Comparison of ENCODE assay signal across 8 cellular contexts in the genomic region with DNA sequence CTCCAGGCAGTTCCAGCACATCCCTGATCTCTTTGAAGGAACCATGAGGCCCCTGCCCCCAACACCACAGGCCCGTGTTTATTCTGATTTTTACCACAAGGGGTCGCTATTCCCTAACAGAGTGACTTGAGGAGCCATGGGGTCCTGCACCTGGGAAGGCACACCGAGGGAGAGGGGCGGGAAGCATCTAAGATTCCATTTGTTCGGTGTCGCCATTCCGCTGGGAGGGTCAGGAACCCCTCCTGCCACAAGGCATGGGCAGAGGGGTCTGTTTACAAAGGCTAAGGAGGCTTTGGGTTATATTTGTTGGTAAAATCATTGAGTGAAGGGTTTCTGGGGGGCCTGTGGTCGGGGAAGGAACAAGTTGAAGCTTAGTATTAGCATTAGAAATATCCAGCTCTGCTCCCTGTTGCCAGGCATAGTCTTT.
A peak's percentile ranks its signal among the peaks of the same experiment; 100 is the strongest.
DNase-seq lines count a peak whose midpoint lies in the region; ATAC-seq and TF ChIP-seq lines count a peak whose summit lies in the region.

No MANE protein-coding gene starts in this region.

- ATAC-seq in GM21723 (IDR thresholded peaks at IDR 0.05; ENCODE audit: unreplicated experiment) (peak; percentile 57), GM21381 (IDR thresholded peaks at IDR 0.05; ENCODE audit: unreplicated experiment) (no peak)

- CTCF ChIA-PET in BJ (lab: Yijun Ruan, JAX) = interaction anchor here (0.6 to 6.7 kb wide), 45 partner anchors 8 to 597 kb away, joined by 3 to 88 read pairs (median 4); no protein-coding TSS in a partner anchor
- CTCF ChIA-PET in activated CD4-positive, alpha-beta memory T cell treated with anti-CD3 and anti-CD28 coated beads for 36 hours (lab: Charles Lee) = interaction anchor here (0.5 to 5.7 kb wide), 20 partner anchors 8 to 635 kb away, joined by 3 to 81 read pairs (median 4); partner anchors contain the start of gene GOLM2

- H2AFZ ChIP-seq in mesenchymal stem cell (ENCODE audit: low read depth, low read length) = no peak overlapping the region

- POLR2A ChIA-PET in BJ (lab: Charles Lee) = no interaction called here
- POLR2A ChIA-PET in activated CD4-positive, alpha-beta memory T cell treated with anti-CD3 and anti-CD28 coated beads for 36 hours (lab: Charles Lee) = no interaction called here

- H3K9ac ChIP-seq in mesenchymal stem cell (ENCODE audit: low read length) = peak overlapping the region; percentile 46

- no peaks in the 10 kb centered on the region for H3K9me3 Mint-ChIP-seq in activated CD4-positive, alpha-beta memory T cell treated with anti-CD3 and anti-CD28 coated beads for 36 hours

- H2BK12ac ChIP-seq in mesenchymal stem cell (ENCODE audit: low read length in 2 of 2) = no peak overlapping the region

- H3K4ac ChIP-seq in mesenchymal stem cell (ENCODE audit: low read depth in 1 of 2, low read length in 2 of 2) = no peak overlapping the region

- no peak overlapping the region for H2BK120ac ChIP-seq in mesenchymal stem cell (ENCODE audit: low read depth, low read length)

- no peaks in the 10 kb centered on the region for H3K36me3 Mint-ChIP-seq in activated CD4-positive, alpha-beta memory T cell treated with anti-CD3 and anti-CD28 coated beads for 36 hours

- H3K36me3 ChIP-seq in BJ (ENCODE audit: control insufficient read depth, insufficient read depth, low read length) (no peaks in the 10 kb centered on the region), mesenchymal stem cell (ENCODE audit: control insufficient read depth in 1 of 2, insufficient read depth in 2 of 2, low read depth in 1 of 2, low read length in 2 of 2) (peaks cover 8 to 21% of the 10 kb centered on the region in 2 experiments)

- no peaks in the 10 kb centered on the region for H3K79me1 ChIP-seq in mesenchymal stem cell (replicated peaks; ENCODE audit: low read length, poor library complexity, severe bottlenecking)

- intact Hi-C loops in activated CD4-positive, alpha-beta memory T cell treated with anti-CD3 and anti-CD28 coated beads for 36 hours (cut with micrococcal nuclease) = loop anchor here (1.0 kb wide), 2 partner anchors 162 to 315 kb away; no protein-coding TSS in a partner anchor

- H3K4me2 ChIP-seq in mesenchymal stem cell (ENCODE audit: low read length, poor library complexity, severe bottlenecking) = no peak overlapping the region

- no peak overlapping the region for H3K18ac ChIP-seq in mesenchymal stem cell (ENCODE audit: low read depth in 1 of 2, low read length in 2 of 2)

- H2BK5ac ChIP-seq in mesenchymal stem cell (ENCODE audit: low read depth, low read length, poor library complexity, severe bottlenecking) = no peak overlapping the region

- peak; percentile 80 for TF ChIP-seq CTCF in BJ (IDR thresholded peaks at IDR 0.05; ENCODE audit: insufficient read depth, low read depth, low read length)

- H3K4me3 Mint-ChIP-seq in activated CD4-positive, alpha-beta memory T cell treated with anti-CD3 and anti-CD28 coated beads for 36 hours = no peak overlapping the region

- WGBS in mesenchymal stem cell = 20% methylated on average over 8 of the region's 8 CpGs

- H2AK5ac ChIP-seq in mesenchymal stem cell (ENCODE audit: low read length, severe bottlenecking) = no peak overlapping the region

- H3K27ac ChIP-seq in mesenchymal stem cell (ENCODE audit: low read length, poor library complexity, severe bottlenecking) = no peak overlapping the region

- no peak overlapping the region for H4K91ac ChIP-seq in mesenchymal stem cell (ENCODE audit: low read length)

- H3K14ac ChIP-seq in mesenchymal stem cell (ENCODE audit: low read length in 2 of 2) = no peak overlapping the region

- H3K27ac Mint-ChIP-seq in activated CD4-positive, alpha-beta memory T cell treated with anti-CD3 and anti-CD28 coated beads for 36 hours = no peak overlapping the region

- H3K4me1 Mint-ChIP-seq in activated CD4-positive, alpha-beta memory T cell treated with anti-CD3 and anti-CD28 coated beads for 36 hours (ENCODE audit: low read depth) = peaks cover 2% of the 10 kb centered on the region

- no peak overlapping the region for H3K23ac ChIP-seq in mesenchymal stem cell (ENCODE audit: low read length in 2 of 2)

- no peak overlapping the region for H2BK15ac ChIP-seq in mesenchymal stem cell (ENCODE audit: low read depth, poor library complexity, severe bottlenecking)

- H3K9me3 ChIP-seq in mesenchymal stem cell (ENCODE audit: control insufficient read depth, low read length) = no peaks in the 10 kb centered on the region

- H3K27me3 ChIP-seq in BJ (ENCODE audit: control insufficient read depth, insufficient read depth, low read length) (no peaks in the 10 kb centered on the region), mesenchymal stem cell (ENCODE audit: control insufficient read depth in 1 of 2, insufficient read depth in 1 of 2, low read length in 2 of 2) (no peaks in the 10 kb centered on the region)

- no peaks in the 10 kb centered on the region for H3K27me3 Mint-ChIP-seq in activated CD4-positive, alpha-beta memory T cell treated with anti-CD3 and anti-CD28 coated beads for 36 hours

- H3K4me3 ChIP-seq in BJ (ENCODE audit: low read depth, low read length) (no peak overlapping the region), mesenchymal stem cell (ENCODE audit: insufficient read depth in 1 of 2, low read depth in 1 of 2, low read length in 2 of 2) (no peak overlapping the region)

- no peak overlapping the region for H4K8ac ChIP-seq in mesenchymal stem cell (ENCODE audit: low read length)

- no peak for DNase-seq in BJ (ENCODE audit: low read depth)
- DNase-seq in NCI-H748 (lab: John Stamatoyannopoulos, UW; ENCODE audit: unreplicated experiment) = peak; percentile 65
- peak; percentile 59 for DNase-seq in activated CD4-positive, alpha-beta memory T cell treated with anti-CD3 and anti-CD28 coated beads for 36 hours
- DNase-seq in effector CD4-positive, alpha-beta T cell = peak; percentile 39
- peak; percentile 73 for DNase-seq in mesenchymal stem cell
- DNase-seq in stimulated activated CD8-positive, alpha-beta memory T cell treated with anti-CD3 and anti-CD28 coated beads, Interleukin-7, amount 100 ng/mL, for 24 hours (ENCODE audit: low read depth) = peak; percentile 18

- peaks cover 2% of the 10 kb centered on the region for H3K4me1 ChIP-seq in mesenchymal stem cell (ENCODE audit: control insufficient read depth, insufficient read depth, low read depth, low read length)
